In genomic region chr20:23419657-23419994, GRCh38 we compare ENCODE assay signal across 8 cellular contexts. TPM values are rescaled to one million over a fixed set of nuclear protein-coding genes. Genes with fewer than 3 reads are reported as not detected.
DNase-seq lines count a peak whose midpoint lies in the region; ATAC-seq, FAIRE-seq and TF ChIP-seq lines count a peak whose summit lies in the region.
"Had no signal": no experiment of that assay in that cellular context is flagged by ENCODE, and none has a peak within 500 bp of the region (broad histone marks: within the 10 kb centered on the region; RNA-seq: fewer than 3 reads in every experiment).

No MANE protein-coding gene starts in this region.

- intact Hi-C loops in HCT116 (cut with micrococcal nuclease), result loop anchor here (10.0 kb wide), 1 partner anchor 55 kb away; the partner anchor contains the start of gene GZF1
- intact Hi-C loops in right cardiac atrium (cut with DNase I), result no loop called here

- H3K9me3 ChIP-seq in HCT116 (ENCODE audit: control insufficient read depth in 1 of 2, insufficient read depth in 1 of 2, low read depth in 1 of 2, low read length in 2 of 2) (no peaks in the 10 kb centered on the region), right cardiac atrium (ENCODE audit: control insufficient read depth, low read length) (no peaks in the 10 kb centered on the region)

- H3K4me1 ChIP-seq in HCT116 (ENCODE audit: control insufficient read depth in 1 of 2, insufficient read depth in 2 of 2, low read length in 2 of 2) (peaks cover 2 to 12% of the 10 kb centered on the region in 2 experiments; a peak in 3 of 4 replicates), right cardiac atrium (ENCODE audit: control insufficient read depth, insufficient read depth, low read length) (no peaks in the 10 kb centered on the region)

- H3K4me3 Mint-ChIP-seq in activated CD8-positive, alpha-beta T cell treated with anti-CD3 and anti-CD28 coated beads, Interleukin-2, amount 10 ng/mL, durations not matched to agents 7 days and 5 days, result peak overlapping the region; percentile 98
- H3K4me3 Mint-ChIP-seq in stimulated activated memory B cell treated with anti-CD40 and anti-IgM and Interleukin-4, amounts not matched to agents 10 μg/mL and 1 μg/mL and 100 μg/mL, for 72 hours, result peak overlapping the region; percentile 88

- no peak for FAIRE-seq in frontal cortex (lab: Jason Lieb, UNC)

- H3K27ac Mint-ChIP-seq in activated CD8-positive, alpha-beta T cell treated with anti-CD3 and anti-CD28 coated beads, Interleukin-2, amount 10 ng/mL, durations not matched to agents 7 days and 5 days, result peak overlapping the region; percentile 92
- peak overlapping the region; percentile 63 for H3K27ac Mint-ChIP-seq in stimulated activated memory B cell treated with anti-CD40 and anti-IgM and Interleukin-4, amounts not matched to agents 10 μg/mL and 1 μg/mL and 100 μg/mL, for 72 hours

- H3K27me3 ChIP-seq in HCT116 (ENCODE audit: insufficient read depth, low read length) (no peaks in the 10 kb centered on the region), right cardiac atrium (ENCODE audit: control insufficient read depth, insufficient read depth) (no peaks in the 10 kb centered on the region)

- H3K9me2 ChIP-seq in HCT116 (ENCODE audit: insufficient read depth), result no peaks in the 10 kb centered on the region

- H3K36me3 ChIP-seq in HCT116 (ENCODE audit: control insufficient read depth in 1 of 2, insufficient read depth in 2 of 2, low read length in 2 of 2), result no peaks in the 10 kb centered on the region

- no peak overlapping the region for H2AFZ ChIP-seq in HCT116 (ENCODE audit: low read depth, low read length, poor library complexity, severe bottlenecking)

- peak overlapping the region; percentile 88 for H3K4me2 ChIP-seq in HCT116 (ENCODE audit: low read length)

- WGBS in right cardiac atrium, result 23% methylated on average over 5 of the region's 5 CpGs

- no peak for TF ChIP-seq POLR2A in HCT116 (IDR thresholded peaks at IDR 0.05; ENCODE audit: borderline replicate concordance, extremely low read depth, insufficient read depth, insufficient read length)

- peaks cover 60% of the 10 kb centered on the region for H3K79me2 ChIP-seq in HCT116 (ENCODE audit: insufficient read depth, low read length)

- peaks cover 71% of the 10 kb centered on the region for H3K4me1 Mint-ChIP-seq in activated CD8-positive, alpha-beta T cell treated with anti-CD3 and anti-CD28 coated beads, Interleukin-2, amount 10 ng/mL, durations not matched to agents 7 days and 5 days (ENCODE audit: low read depth)
- peaks cover 17% of the 10 kb centered on the region for H3K4me1 Mint-ChIP-seq in stimulated activated memory B cell treated with anti-CD40 and anti-IgM and Interleukin-4, amounts not matched to agents 10 μg/mL and 1 μg/mL and 100 μg/mL, for 72 hours

- no peaks in the 10 kb centered on the region for H3K27me3 Mint-ChIP-seq in activated CD8-positive, alpha-beta T cell treated with anti-CD3 and anti-CD28 coated beads, Interleukin-2, amount 10 ng/mL, durations not matched to agents 7 days and 5 days (ENCODE audit: low read depth)
- H3K27me3 Mint-ChIP-seq in stimulated activated memory B cell treated with anti-CD40 and anti-IgM and Interleukin-4, amounts not matched to agents 10 μg/mL and 1 μg/mL and 100 μg/mL, for 72 hours, result peaks cover 8% of the 10 kb centered on the region

- peak overlapping the region; percentile 83 to 87 for H3K4me3 ChIP-seq in HCT116 (replicated peaks in 1 of 2; ENCODE audit: low read depth in 1 of 2, low read length in 2 of 2)
- H3K4me3 ChIP-seq in right cardiac atrium (ENCODE audit: low read length), result peak overlapping the region; percentile 87

- DNase-seq in HCT116 (ENCODE audit: low read depth, low spot score) (no peak), right cardiac atrium (no peak), frontal cortex (ENCODE audit: low spot score in 2 of 2) (no peak), NOMO-1 treated with DMSO at 0.1 percent for 48 hours (lab: John Stamatoyannopoulos, UW; ENCODE audit: unreplicated experiment) (no peak)
- DNase-seq in activated CD8-positive, alpha-beta T cell treated with anti-CD3 and anti-CD28 coated beads, Interleukin-2, amount 10 ng/mL, durations not matched to agents 7 days and 5 days, result no peak

- ATAC-seq in HCT116, result no peak
- no peak for ATAC-seq in activated CD8-positive, alpha-beta T cell treated with anti-CD3 and anti-CD28 coated beads, Interleukin-2, amount 10 ng/mL, durations not matched to agents 7 days and 5 days
- ATAC-seq in right cardiac atrium, result no peak
- no peak for ATAC-seq in stimulated activated memory B cell treated with anti-CD40 and anti-IgM and Interleukin-4, amounts not matched to agents 10 μg/mL and 1 μg/mL and 100 μg/mL, for 72 hours
- ATAC-seq in GM21737 (IDR thresholded peaks at IDR 0.05; ENCODE audit: unreplicated experiment), result no peak

- CTCF ChIA-PET in HCT116 (lab: Charles Lee), result no interaction called here
- CTCF ChIA-PET in activated CD8-positive, alpha-beta T cell treated with anti-CD3 and anti-CD28 coated beads, Interleukin-2, amount 10 ng/mL, durations not matched to agents 7 days and 5 days (lab: Charles Lee), result interaction anchor here (1.1 to 7.6 kb wide), 9 partner anchors 8 to 69 kb away, joined by 3 to 64 read pairs (median 10); partner anchors contain the start of gene NXT1

- 0 out of 2 replicates have a peak overlapping the region, but pooled peaks have one; percentile 88 for H3K9ac ChIP-seq in HCT116 (ENCODE audit: low read length)

- H3K27ac ChIP-seq in HCT116 (ENCODE audit: low read depth, low read length), result no peak overlapping the region
- no peak overlapping the region for H3K27ac ChIP-seq in right cardiac atrium (ENCODE audit: low read length)

- POLR2A ChIA-PET in HCT116 (lab: Charles Lee), result no interaction called here
- POLR2A ChIA-PET in activated CD8-positive, alpha-beta T cell treated with anti-CD3 and anti-CD28 coated beads, Interleukin-2, amount 10 ng/mL, durations not matched to agents 7 days and 5 days (lab: Charles Lee), result interaction anchor here (1.2 to 3.8 kb wide), 3 partner anchors 20 to 69 kb away, joined by 4 to 29 read pairs (median 7); partner anchors contain the start of gene NXT1

- no TSS peak for BruUV-seq in HCT116 (replicated peaks; lab: Mats Ljungman, UMichigan)

- RAD21 ChIA-PET in HCT116 (lab: Charles Lee; ENCODE audit: low non-redundant PET in 1 of 2, low total read pairs in 2 of 2, uncharacterized antibody in 2 of 2, unreplicated experiment in 2 of 2), result no interaction called here

- no peak for TF ChIP-seq CTCF in HCT116 (IDR thresholded peaks at IDR 0.05 in 2 of 3, conservative IDR thresholded peaks at IDR 0.05 in 1 of 3; ENCODE audit: borderline replicate concordance in 1 of 3, insufficient read depth in 1 of 3, low read depth in 2 of 3, low read length in 2 of 3)

- H3K9me3 Mint-ChIP-seq in activated CD8-positive, alpha-beta T cell treated with anti-CD3 and anti-CD28 coated beads, Interleukin-2, amount 10 ng/mL, durations not matched to agents 7 days and 5 days (ENCODE audit: insufficient read depth), result no peaks in the 10 kb centered on the region
- H3K9me3 Mint-ChIP-seq in stimulated activated memory B cell treated with anti-CD40 and anti-IgM and Interleukin-4, amounts not matched to agents 10 μg/mL and 1 μg/mL and 100 μg/mL, for 72 hours, result no peaks in the 10 kb centered on the region

- peaks cover 14% of the 10 kb centered on the region for H3K36me3 Mint-ChIP-seq in activated CD8-positive, alpha-beta T cell treated with anti-CD3 and anti-CD28 coated beads, Interleukin-2, amount 10 ng/mL, durations not matched to agents 7 days and 5 days (ENCODE audit: low read depth)
- no peaks in the 10 kb centered on the region for H3K36me3 Mint-ChIP-seq in stimulated activated memory B cell treated with anti-CD40 and anti-IgM and Interleukin-4, amounts not matched to agents 10 μg/mL and 1 μg/mL and 100 μg/mL, for 72 hours

- H4K20me1 ChIP-seq in HCT116 (ENCODE audit: insufficient read depth), result no peaks in the 10 kb centered on the region

- TF ChIP-seq RAD21 in HCT116 (IDR thresholded peaks at IDR 0.05; ENCODE audit: low read depth), result no peak

TF ChIP-seq in HCT116, 20 proteins besides CTCF, POLR2A, EP300 and RAD21 (continues in another document):
- TF ChIP-seq MAX (IDR thresholded peaks at IDR 0.05), result no peak

RNA-seq across cellular contexts. Expression of gene NAPB, which starts 1.7 kb away (rescaled TPM):
- total RNA-seq in HCT116 (2021; ENCODE audit: unreplicated experiment), result 7.9 TPM
- polyA plus RNA-seq in HCT116 (2012), result 2.8 and 3.8 TPM in 2 replicates
- 10 to 100 TPM; 15.6 to 18.7 TPM for total RNA-seq in activated CD8-positive, alpha-beta T cell treated with anti-CD3 and anti-CD28 coated beads, Interleukin-2, amount 10 ng/mL, durations not matched to agents 7 days and 5 days
- total RNA-seq in right cardiac atrium, result 1 to 10 TPM; 6.7 to 8.7 (median 7.8) TPM
- polyA plus RNA-seq in right cardiac atrium, result 4.3 TPM
- 97.8 TPM for total RNA-seq in frontal cortex

RNA-seq across cellular contexts. Expression of gene CSTL1, which starts 19.9 kb away (rescaled TPM):
- not detected for total RNA-seq in HCT116 (2021; ENCODE audit: unreplicated experiment)
- not detected in 2 replicates for polyA plus RNA-seq in HCT116 (2012)
- not detected for total RNA-seq in activated CD8-positive, alpha-beta T cell treated with anti-CD3 and anti-CD28 coated beads, Interleukin-2, amount 10 ng/mL, durations not matched to agents 7 days and 5 days
- total RNA-seq in right cardiac atrium, result not detected
- not detected for polyA plus RNA-seq in right cardiac atrium
- not detected for total RNA-seq in frontal cortex
- total RNA-seq: RPMI7951 had no signal

RNA-seq across cellular contexts. Expression of gene CST11, which starts 33.0 kb away (rescaled TPM):
- not detected for total RNA-seq in HCT116 (2021; ENCODE audit: unreplicated experiment)
- polyA plus RNA-seq in HCT116 (2012), result not detected in 2 replicates
- not detected for total RNA-seq in activated CD8-positive, alpha-beta T cell treated with anti-CD3 and anti-CD28 coated beads, Interleukin-2, amount 10 ng/mL, durations not matched to agents 7 days and 5 days
- total RNA-seq in right cardiac atrium, result not detected
- not detected for polyA plus RNA-seq in right cardiac atrium
- not detected for total RNA-seq in frontal cortex
- total RNA-seq: RPMI7951 had no signal

RNA-seq across cellular contexts. Expression of gene GZF1, which starts 57.6 kb away (rescaled TPM):
- total RNA-seq in HCT116 (2021; ENCODE audit: unreplicated experiment) (10.4 TPM), right cardiac atrium (10 to 100 TPM; 19.1 to 24.8 (median 21.1) TPM), frontal cortex (17.9 TPM)
- 15.8 and 17.9 TPM in 2 replicates for polyA plus RNA-seq in HCT116 (2012)
- total RNA-seq in activated CD8-positive, alpha-beta T cell treated with anti-CD3 and anti-CD28 coated beads, Interleukin-2, amount 10 ng/mL, durations not matched to agents 7 days and 5 days, result 10 to 100 TPM; 11.1 to 15.8 TPM
- 10.4 TPM for polyA plus RNA-seq in right cardiac atrium
